Comparison of ENCODE assay signal across 10 cellular contexts in genomic region chr5:153445875-153446567, GRCh38. TPM values are rescaled to one million over a fixed set of nuclear protein-coding genes. Genes with fewer than 3 reads are reported as not detected.
DNase-seq lines count a peak whose midpoint lies in the region; ATAC-seq and TF ChIP-seq lines count a peak whose summit lies in the region.
"Had no signal": no experiment of that assay in that cellular context is flagged by ENCODE, and none has a peak within 500 bp of the region (broad histone marks: within the 10 kb centered on the region; RNA-seq: fewer than 3 reads in every experiment).

No MANE protein-coding gene starts in this region.

- peaks cover 7% of the 10 kb centered on the region for H3K4me1 Mint-ChIP-seq in nephron
- no peaks in the 10 kb centered on the region for H3K4me1 Mint-ChIP-seq in activated CD4-positive, alpha-beta memory T cell treated with anti-CD3 and anti-CD28 coated beads, Interleukin-2, amount 10 ng/mL, durations not matched to agents 7 days and 5 days

- no peak for TF ChIP-seq CTCF in ascending aorta (IDR thresholded peaks at IDR 0.05)
- no peak for TF ChIP-seq CTCF in nephron (IDR thresholded peaks at IDR 0.05; ENCODE audit: unreplicated experiment in 3 of 3)

- peaks cover 0 to 12% of the 10 kb centered on the region in 2 donors for H3K4me1 ChIP-seq in ascending aorta

- POLR2A ChIA-PET in activated CD4-positive, alpha-beta memory T cell treated with anti-CD3 and anti-CD28 coated beads, Interleukin-2, amount 10 ng/mL, durations not matched to agents 7 days and 5 days (lab: Charles Lee): no interaction called here

- H3K27me3 ChIP-seq in ascending aorta: no peaks in the 10 kb centered on the region
- H3K27me3 ChIP-seq: neutrophil had no signal

- peak overlapping the region in 2 of 3 experiments; percentile 28 to 37 for H3K27ac Mint-ChIP-seq in nephron
- no peak overlapping the region for H3K27ac Mint-ChIP-seq in activated CD4-positive, alpha-beta memory T cell treated with anti-CD3 and anti-CD28 coated beads, Interleukin-2, amount 10 ng/mL, durations not matched to agents 7 days and 5 days

- peak overlapping the region; percentile 6 to 35 for H3K4me3 ChIP-seq in ascending aorta

- H3K27me3 Mint-ChIP-seq in nephron (ENCODE audit: low read depth): peaks cover 3% of the 10 kb centered on the region
- no peaks in the 10 kb centered on the region for H3K27me3 Mint-ChIP-seq in activated CD4-positive, alpha-beta memory T cell treated with anti-CD3 and anti-CD28 coated beads, Interleukin-2, amount 10 ng/mL, durations not matched to agents 7 days and 5 days

- ATAC-seq in HG02763 (IDR thresholded peaks at IDR 0.05; ENCODE audit: unreplicated experiment) (no peak), HG02571 (IDR thresholded peaks at IDR 0.05; ENCODE audit: unreplicated experiment) (no peak)

- no peaks in the 10 kb centered on the region for H3K9me3 Mint-ChIP-seq in nephron
- no peaks in the 10 kb centered on the region for H3K9me3 Mint-ChIP-seq in activated CD4-positive, alpha-beta memory T cell treated with anti-CD3 and anti-CD28 coated beads, Interleukin-2, amount 10 ng/mL, durations not matched to agents 7 days and 5 days

- intact Hi-C loops in ascending aorta (cut with DNase I): no loop called here

- H3K27ac ChIP-seq in ascending aorta: peak overlapping the region; percentile 70 to 73
- H3K27ac ChIP-seq: neutrophil had no signal

- H3K4me3 Mint-ChIP-seq in nephron: no peak overlapping the region
- H3K4me3 Mint-ChIP-seq in activated CD4-positive, alpha-beta memory T cell treated with anti-CD3 and anti-CD28 coated beads, Interleukin-2, amount 10 ng/mL, durations not matched to agents 7 days and 5 days: no peak overlapping the region

- H3K36me3 ChIP-seq in ascending aorta: no peaks in the 10 kb centered on the region
- H3K36me3 ChIP-seq: neutrophil had no signal

- H3K9me3 ChIP-seq in ascending aorta: no peaks in the 10 kb centered on the region
- H3K9me3 ChIP-seq: neutrophil had no signal

- DNase-seq in DMS53 (lab: John Stamatoyannopoulos, UW) (peak; percentile 77), NCI-H1694 (lab: John Stamatoyannopoulos, UW) (peak; percentile 50), ascending aorta (ENCODE audit: low spot score in 2 of 2) (peak in 1 of 2 donors; percentile 79), occipital lobe (lab: John Stamatoyannopoulos, UW) (no peak)
- DNase-seq in activated CD4-positive, alpha-beta memory T cell treated with anti-CD3 and anti-CD28 coated beads, Interleukin-2, amount 10 ng/mL, durations not matched to agents 7 days and 5 days: no peak

- no peaks in the 10 kb centered on the region for H3K36me3 Mint-ChIP-seq in nephron (ENCODE audit: low read depth)
- no peaks in the 10 kb centered on the region for H3K36me3 Mint-ChIP-seq in activated CD4-positive, alpha-beta memory T cell treated with anti-CD3 and anti-CD28 coated beads, Interleukin-2, amount 10 ng/mL, durations not matched to agents 7 days and 5 days (ENCODE audit: low read depth)

- CTCF ChIA-PET in activated CD4-positive, alpha-beta memory T cell treated with anti-CD3 and anti-CD28 coated beads, Interleukin-2, amount 10 ng/mL, durations not matched to agents 7 days and 5 days (lab: Charles Lee): no interaction called here

RNA-seq across cellular contexts. Expression of gene GRIA1, which starts 44.4 kb away (rescaled TPM):
- 7.0 TPM for total RNA-seq in ascending aorta
- total RNA-seq in activated CD4-positive, alpha-beta memory T cell treated with anti-CD3 and anti-CD28 coated beads, Interleukin-2, amount 10 ng/mL, durations not matched to agents 7 days and 5 days: not detected
- 229 TPM for total RNA-seq in occipital lobe
- total RNA-seq: activated CD8-positive, alpha-beta memory T cell treated with anti-CD3 and anti-CD28 coated beads for 36 hours had no signal

Comparison
In these comparisons a context has a peak if more than half of its experiments do, and no peak if none do; other contexts are left out.
1. DNase-seq: peak in DMS53 (single experiment) and NCI-H1694 (single experiment); none in activated CD4-positive, alpha-beta memory T cell treated with anti-CD3 and anti-CD28 coated beads, Interleukin-2, amount 10 ng/mL, durations not matched to agents 7 days and 5 days (single experiment) and occipital lobe (single experiment).
2. RNA of gene GRIA1, which starts 44.4 kb away (total RNA-seq): 229 TPM in occipital lobe (single experiment); 7.0 TPM in ascending aorta (single experiment) and not detected in activated CD4-positive, alpha-beta memory T cell treated with anti-CD3 and anti-CD28 coated beads, Interleukin-2, amount 10 ng/mL, durations not matched to agents 7 days and 5 days; every median in the first group is over 10 times any median in the second.